16 cellular contexts compared by ENCODE assay signal in genomic region chr12:116104167-116104750, GRCh38.
A peak's percentile ranks its signal among the peaks of the same experiment; 100 is the strongest.
DNase-seq lines count a peak whose midpoint lies in the region; ATAC-seq and TF ChIP-seq lines count a peak whose summit lies in the region.
"Had no signal": no experiment of that assay in that cellular context is flagged by ENCODE, and none has a peak within 500 bp of the region (broad histone marks: within the 10 kb centered on the region; RNA-seq: fewer than 3 reads in every experiment).

No MANE protein-coding gene starts in this region.

- peaks cover 27% of the 10 kb centered on the region for H4K20me1 ChIP-seq in IMR-90 (ENCODE audit: insufficient read depth, low read length)

- H3K23ac ChIP-seq in IMR-90 (ENCODE audit: low read depth, low read length) = no peak overlapping the region

- H3K4me1 ChIP-seq in HEK293 (ENCODE audit: control insufficient read depth, insufficient read depth, low read length) = no peaks in the 10 kb centered on the region
- H3K4me1 ChIP-seq in IMR-90 (ENCODE audit: control insufficient read depth, insufficient read depth, low read length) = peaks cover 4% of the 10 kb centered on the region; the same call in 1 of the 2 replicates
- no peaks in the 10 kb centered on the region for H3K4me1 ChIP-seq in colonic mucosa

- H2BK5ac ChIP-seq in IMR-90 (ENCODE audit: low read depth, low read length, poor library complexity, severe bottlenecking) = no peak overlapping the region

- peak overlapping the region; percentile 35 for H3K27ac Mint-ChIP-seq in memory B cell
- H3K27ac Mint-ChIP-seq: CD4-positive, alpha-beta memory T cell; H9 had no signal

- H3K9me3 Mint-ChIP-seq in memory B cell = peaks cover 3% of the 10 kb centered on the region
- H3K9me3 Mint-ChIP-seq: H9 had no signal

- no peaks in the 10 kb centered on the region; the same call in none of the 2 replicates for H3K9me1 ChIP-seq in IMR-90 (ENCODE audit: insufficient read depth, low read length)

- no peak overlapping the region for H3K14ac ChIP-seq in IMR-90 (replicated peaks; ENCODE audit: low read depth, low read length)

- H3K79me1 ChIP-seq in IMR-90 (ENCODE audit: low read depth in 1 of 2, low read length in 2 of 2) = peaks cover 37 to 62% of the 10 kb centered on the region in 2 experiments

- H3K27me3 Mint-ChIP-seq in memory B cell = no peaks in the 10 kb centered on the region
- H3K27me3 Mint-ChIP-seq: CD4-positive, alpha-beta memory T cell had no signal

- peaks cover 18% of the 10 kb centered on the region for H3K36me3 Mint-ChIP-seq in memory B cell

- H2BK20ac ChIP-seq in IMR-90 (ENCODE audit: low read depth, low read length) = no peak overlapping the region

- H3K4me3 ChIP-seq in HEK293 (ENCODE audit: low read depth, low read length) (no peak overlapping the region), IMR-90 (ENCODE audit: insufficient read depth, low read depth, low read length) (no peak overlapping the region), colonic mucosa (no peak overlapping the region)
- H3K4me3 ChIP-seq: A549, GM12878 had no signal

- no peak overlapping the region for H2AFZ ChIP-seq in IMR-90 (replicated peaks; ENCODE audit: low read length, poor library complexity)

- in situ Hi-C loops in IMR-90 (cut with MboI; ENCODE audit: low sequenced_read_pairs) = no loop called here

- DNase-seq in IMR-90 = peak; percentile 31
- peak; percentile 54 for DNase-seq in fibroblast of peridontal ligament (ENCODE audit: extremely low read depth)
- no peak for DNase-seq in memory B cell (ENCODE audit: low spot score in 2 of 2)
- DNase-seq in nucleus accumbens (lab: John Stamatoyannopoulos, UW) = no peak
- no peak for DNase-seq in colonic mucosa
- DNase-seq: BE2C; CD4-positive, alpha-beta memory T cell; DMS79; GOT3; H9 had no signal

- no peaks in the 10 kb centered on the region for H3K9me3 ChIP-seq in HEK293 (ENCODE audit: control insufficient read depth, insufficient read depth, low read depth, low read length)
- H3K9me3 ChIP-seq in IMR-90 (ENCODE audit: control insufficient read depth, insufficient read depth, low read length) = no peaks in the 10 kb centered on the region
- no peaks in the 10 kb centered on the region for H3K9me3 ChIP-seq in colonic mucosa
- H3K9me3 ChIP-seq: A549, BE2C had no signal

- ATAC-seq in IMR-90 (ENCODE audit: low read depth) (peak; percentile 85), memory B cell (ENCODE audit: low read depth) (no peak), GM18517 (IDR thresholded peaks at IDR 0.05; ENCODE audit: unreplicated experiment) (no peak)
- ATAC-seq: A549, GM12878 had no signal

- H3K4me2 ChIP-seq in IMR-90 (ENCODE audit: low read depth, low read length) = no peak overlapping the region
- H3K4me2 ChIP-seq: A549 had no signal

- H3K9ac ChIP-seq in IMR-90 (ENCODE audit: low read depth, low read length) (no peak overlapping the region), colonic mucosa (ENCODE audit: low read depth in 2 of 2, low read length in 2 of 2) (no peak overlapping the region)

- H3K36me3 ChIP-seq in HEK293 (ENCODE audit: control insufficient read depth in 2 of 2, insufficient read depth in 1 of 2, low read length in 2 of 2) = peaks cover 0 to 3% of the 10 kb centered on the region in 2 experiments; a peak in 2 of 3 replicates
- H3K36me3 ChIP-seq in IMR-90 (ENCODE audit: control insufficient read depth, insufficient read depth, low read length) = no peaks in the 10 kb centered on the region
- no peaks in the 10 kb centered on the region for H3K36me3 ChIP-seq in colonic mucosa
- H3K36me3 ChIP-seq: BE2C had no signal

- intact Hi-C loops in IMR-90 (cut with micrococcal nuclease) = no loop called here
- intact Hi-C loops in colonic mucosa (cut with DNase I) = no loop called here

- CTCF ChIA-PET in HEK293 (lab: Yijun Ruan, JAX) = no interaction called here
- CTCF ChIA-PET in IMR-90 (lab: Yijun Ruan, JAX) = no interaction called here

- TF ChIP-seq CTCF in HEK293 (tag by site-specific recombination; IDR thresholded peaks at IDR 0.05) (no peak), IMR-90 (conservative IDR thresholded peaks at IDR 0.05; ENCODE audit: low read depth, low read length) (no peak), colonic mucosa (IDR thresholded peaks at IDR 0.05) (no peak)

- no peak overlapping the region for H4K5ac ChIP-seq in IMR-90 (ENCODE audit: low read depth, low read length)

- H3K4me3 Mint-ChIP-seq in memory B cell = no peak overlapping the region
- H3K4me3 Mint-ChIP-seq: H9 had no signal

- POLR2A ChIA-PET in HEK293 (lab: Yijun Ruan, JAX) = no interaction called here
- POLR2A ChIA-PET in IMR-90 (lab: Charles Lee; ENCODE audit: unreplicated experiment) = no interaction called here

- dilution Hi-C loops in IMR-90 (cut with HindIII; ENCODE audit: low sequenced_read_pairs, unreplicated experiment) = no loop called here

- no peak overlapping the region for H3K18ac ChIP-seq in IMR-90 (ENCODE audit: low read depth, low read length)

- H4K91ac ChIP-seq in IMR-90 (ENCODE audit: insufficient read depth, low read depth, low read length) = no peak overlapping the region

- no peak overlapping the region for H3K56ac ChIP-seq in IMR-90 (ENCODE audit: extremely low read depth, insufficient read depth, low read length)

- H3K27me3 ChIP-seq in IMR-90 (ENCODE audit: control insufficient read depth, insufficient read depth, low read length) (no peaks in the 10 kb centered on the region), colonic mucosa (no peaks in the 10 kb centered on the region)
- H3K27me3 ChIP-seq: BE2C had no signal

- TF ChIP-seq RAD21 in IMR-90 (IDR thresholded peaks at IDR 0.05; ENCODE audit: low read length) = no peak

- BruUV-seq in IMR-90 (replicated peaks; lab: Mats Ljungman, UMichigan) = no TSS peak

- no peak overlapping the region for H3K4ac ChIP-seq in IMR-90 (ENCODE audit: low read depth, low read length)

- H2AK5ac ChIP-seq in IMR-90 (ENCODE audit: low read depth, low read length) = no peak overlapping the region

- no peak overlapping the region for H2BK15ac ChIP-seq in IMR-90 (ENCODE audit: low read depth, low read length)

- H3K27ac ChIP-seq in HEK293 (ENCODE audit: extremely low read depth, low read depth, low read length) (no peak overlapping the region), IMR-90 (ENCODE audit: insufficient read depth, low read length) (no peak overlapping the region), colonic mucosa (no peak overlapping the region)
- H3K27ac ChIP-seq: A549, C4-2B, HL-60 had no signal

- no peak overlapping the region for H2AK9ac ChIP-seq in IMR-90 (replicated peaks; ENCODE audit: low read depth, low read length, poor library complexity)

- peaks cover 36% of the 10 kb centered on the region for H3K4me1 Mint-ChIP-seq in memory B cell

- H4K8ac ChIP-seq in IMR-90 (ENCODE audit: low read depth in 2 of 2, low read length in 2 of 2) = no peak overlapping the region

- WGBS in IMR-90 (ENCODE audit: extremely low coverage in 2 of 2, insufficient read length in 1 of 2), 2 experiments = no CpG with 5 or more reads among the region's 2 CpGs

- H2BK120ac ChIP-seq in IMR-90 (ENCODE audit: low read depth, low read length) = no peak overlapping the region

- TF ChIP-seq POLR2A in IMR-90 (IDR thresholded peaks at IDR 0.05; ENCODE audit: low read depth, low read length) = no peak

TF ChIP-seq in HEK293, 187 proteins besides CTCF, POLR2A, EP300 and RAD21 (continues in another document):
- TF ChIP-seq SCRT1 (tag by site-specific recombination; IDR thresholded peaks at IDR 0.05; ENCODE audit: borderline replicate concordance) (no peak), ZNF623 (tag by site-specific recombination; IDR thresholded peaks at IDR 0.05) (no peak), ZNF558 (tag by site-specific recombination; IDR thresholded peaks at IDR 0.05) (peak; percentile 91), ZNF707 (tag by site-specific recombination; IDR thresholded peaks at IDR 0.05) (no peak), ZBTB26 (tag by site-specific recombination; optimal IDR thresholded peaks at IDR 0.05) (no peak)

TF ChIP-seq in IMR-90, 13 proteins besides CTCF, POLR2A, EP300 and RAD21:
- TF ChIP-seq CHD1 (IDR thresholded peaks at IDR 0.05; ENCODE audit: low read depth, low read length) (no peak), CEBPB (IDR thresholded peaks at IDR 0.05; ENCODE audit: low read depth, low read length) (0 out of 2 replicates have a peak, but pooled peaks have one; percentile 38)
TF ChIP-seq in IMR-90: peak in this region for 1.

Comparison
In these comparisons a context has a peak if more than half of its experiments do, and no peak if none do; other contexts are left out.
1. DNase-seq: peak in IMR-90 (single experiment) and fibroblast of peridontal ligament (single experiment); none in memory B cell (0 of 2), nucleus accumbens (0 of 56) and colonic mucosa (single experiment).